ENCODE assay signal across 1 cellular context in genomic region chr5:69333668-69334315, GRCh38.
A peak's percentile ranks its signal among the peaks of the same experiment; 100 is the strongest.
TF ChIP-seq lines count a peak whose summit lies in the region.

No MANE protein-coding gene starts in this region.

TF ChIP-seq in HEK293, 187 proteins besides CTCF, POLR2A, EP300 and RAD21:
- TF ChIP-seq, protein P1, sequence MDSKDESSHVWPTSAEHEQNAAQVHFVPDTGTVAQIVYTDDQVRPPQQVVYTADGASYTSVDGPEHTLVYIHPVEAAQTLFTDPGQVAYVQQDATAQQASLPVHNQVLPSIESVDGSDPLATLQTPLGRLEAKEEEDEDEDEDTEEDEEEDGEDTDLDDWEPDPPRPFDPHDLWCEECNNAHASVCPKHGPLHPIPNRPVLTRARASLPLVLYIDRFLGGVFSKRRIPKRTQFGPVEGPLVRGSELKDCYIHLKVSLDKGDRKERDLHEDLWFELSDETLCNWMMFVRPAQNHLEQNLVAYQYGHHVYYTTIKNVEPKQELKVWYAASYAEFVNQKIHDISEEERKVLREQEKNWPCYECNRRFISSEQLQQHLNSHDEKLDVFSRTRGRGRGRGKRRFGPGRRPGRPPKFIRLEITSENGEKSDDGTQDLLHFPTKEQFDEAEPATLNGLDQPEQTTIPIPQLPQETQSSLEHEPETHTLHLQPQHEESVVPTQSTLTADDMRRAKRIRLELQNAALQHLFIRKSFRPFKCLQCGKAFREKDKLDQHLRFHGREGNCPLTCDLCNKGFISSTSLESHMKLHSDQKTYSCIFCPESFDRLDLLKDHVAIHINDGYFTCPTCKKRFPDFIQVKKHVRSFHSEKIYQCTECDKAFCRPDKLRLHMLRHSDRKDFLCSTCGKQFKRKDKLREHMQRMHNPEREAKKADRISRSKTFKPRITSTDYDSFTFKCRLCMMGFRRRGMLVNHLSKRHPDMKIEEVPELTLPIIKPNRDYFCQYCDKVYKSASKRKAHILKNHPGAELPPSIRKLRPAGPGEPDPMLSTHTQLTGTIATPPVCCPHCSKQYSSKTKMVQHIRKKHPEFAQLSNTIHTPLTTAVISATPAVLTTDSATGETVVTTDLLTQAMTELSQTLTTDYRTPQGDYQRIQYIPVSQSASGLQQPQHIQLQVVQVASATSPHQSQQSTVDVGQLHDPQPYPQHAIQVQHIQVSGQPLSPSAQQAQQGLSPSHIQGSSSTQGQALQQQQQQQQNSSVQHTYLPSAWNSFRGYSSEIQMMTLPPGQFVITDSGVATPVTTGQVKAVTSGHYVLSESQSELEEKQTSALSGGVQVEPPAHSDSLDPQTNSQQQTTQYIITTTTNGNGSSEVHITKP (tag by site-specific recombination; IDR thresholded peaks at IDR 0.05) = peak; percentile 67
